In the genomic region with DNA sequence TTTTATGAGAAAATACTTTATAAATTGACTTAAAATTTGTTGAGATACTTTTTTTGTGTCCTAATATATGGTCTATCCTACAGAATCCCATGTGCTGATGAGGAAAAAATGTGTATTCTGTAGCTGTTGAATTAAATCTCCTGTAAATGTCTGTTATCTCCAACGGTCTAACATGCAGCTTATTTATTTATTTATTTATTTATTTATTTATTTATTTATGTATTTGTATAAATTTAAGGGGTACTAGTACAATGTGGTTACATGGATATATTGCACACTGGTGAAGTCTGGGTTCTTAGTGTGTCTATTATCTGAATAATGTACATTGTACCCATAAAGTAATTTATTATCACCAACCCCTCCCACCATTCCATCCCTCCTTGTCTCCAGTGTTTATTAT, we compare ENCODE assay signal across 29 cellular contexts.
"Had no signal": no experiment of that assay in that cellular context is flagged by ENCODE, and none has a peak within 500 bp of the region (broad histone marks: within the 10 kb centered on the region; RNA-seq: fewer than 3 reads in every experiment).

No MANE protein-coding gene starts in this region.

- H3K36me3 ChIP-seq: colonic mucosa, esophagus muscularis mucosa, esophagus squamous epithelium, gastrocnemius medialis, gastroesophageal sphincter, heart left ventricle, heart right ventricle had no signal

- H3K4me1 ChIP-seq: colonic mucosa, esophagus muscularis mucosa, esophagus squamous epithelium, foreskin keratinocyte, gastrocnemius medialis, gastroesophageal sphincter, heart left ventricle, heart right ventricle had no signal

- ATAC-seq: effector memory CD8-positive, alpha-beta T cell; esophagus mucosa; foreskin keratinocyte; gastrocnemius medialis; gastroesophageal sphincter; heart left ventricle; heart right ventricle had no signal

- H3K4me2 ChIP-seq: hepatocyte had no signal

- H3K27ac ChIP-seq: colonic mucosa, coronary artery, dorsolateral prefrontal cortex, epithelial cell of prostate, esophagus muscularis mucosa, esophagus squamous epithelium, foreskin keratinocyte, gastrocnemius medialis, gastroesophageal sphincter, heart left ventricle, heart right ventricle, hepatocyte had no signal

- FAIRE-seq: colon, endometrium, endothelial cell of umbilical vein, frontal cortex had no signal

- H3K4me3 ChIP-seq: colonic mucosa, coronary artery, dorsolateral prefrontal cortex, esophagus muscularis mucosa, esophagus squamous epithelium, gastrocnemius medialis, gastroesophageal sphincter, heart left ventricle, heart right ventricle, hepatocyte had no signal

- DNase-seq: colonic mucosa; cortex of kidney; dermis blood vessel endothelial cell; dorsolateral prefrontal cortex; effector CD4-positive, alpha-beta T cell; effector CD8-positive, alpha-beta T cell; effector memory CD4-positive, alpha-beta T cell; effector memory CD8-positive, alpha-beta T cell; endodermal cell; erythroblast; esophagus squamous epithelium; foreskin fibroblast; foreskin keratinocyte; foreskin melanocyte; gastrocnemius medialis; glutamatergic neuron; head of caudate nucleus; heart left ventricle; heart right ventricle had no signal

- H3K9me3 ChIP-seq: colonic mucosa, gastrocnemius medialis had no signal
